ENCODE assay signal across 22 cellular contexts in genomic region chr10:129800796-129801340, GRCh38.
"Had no signal": no experiment of that assay in that cellular context is flagged by ENCODE, and none has a peak within 500 bp of the region (broad histone marks: within the 10 kb centered on the region; RNA-seq: fewer than 3 reads in every experiment).

No MANE protein-coding gene starts in this region.

- H3K4me3 ChIP-seq: esophagus muscularis mucosa, gastrocnemius medialis, mucosa of descending colon, pancreas, prostate gland, right lobe of liver, thoracic aorta, transverse colon had no signal

- ATAC-seq: effector memory CD8-positive, alpha-beta T cell; gastrocnemius medialis; left colon; mucosa of descending colon; natural killer cell; pancreas; stimulated activated naive B cell treated with anti-CD40 and anti-IgM and Interleukin-4, amounts not matched to agents 10 μg/mL and 1 μg/mL and 100 μg/mL, for 72 hours; stimulated activated naive CD8-positive, alpha-beta T cell treated with anti-CD3 and anti-CD28 coated beads, Interleukin-15, amount 100 ng/mL, for 72 hours had no signal

- H3K27ac ChIP-seq: epithelial cell of prostate, esophagus muscularis mucosa, gastrocnemius medialis, pancreas, prostate gland, right lobe of liver, thoracic aorta, transverse colon had no signal

- H3K9me3 ChIP-seq: gastrocnemius medialis, pancreas, prostate gland had no signal

- H3K36me3 ChIP-seq: esophagus muscularis mucosa, gastrocnemius medialis, pancreas, prostate gland, right lobe of liver, thoracic aorta, transverse colon had no signal

- H3K4me1 ChIP-seq: esophagus muscularis mucosa, gastrocnemius medialis, pancreas, prostate gland, right lobe of liver, transverse colon had no signal

- H3K27me3 ChIP-seq: pancreas, right lobe of liver, transverse colon had no signal

- DNase-seq: effector memory CD8-positive, alpha-beta T cell; gastrocnemius medialis; glutamatergic neuron; immature natural killer cell; kidney; left colon; mammary epithelial cell; mucosa of descending colon; natural killer cell; nucleus accumbens; pancreas; right lobe of liver; stimulated activated CD4-positive, alpha-beta T cell treated with anti-CD3 and anti-CD28 coated beads, Interleukin-2, amount 100 ng/mL, for 24 hours; stimulated activated CD4-positive, alpha-beta T cell treated with anti-CD3 and anti-CD28 coated beads, Interleukin-4, amount 100 ng/mL, for 4 hours; stimulated activated naive B cell treated with anti-CD40 and anti-IgM and Interleukin-4, amounts not matched to agents 10 μg/mL and 1 μg/mL and 100 μg/mL, for 72 hours; stimulated activated naive CD8-positive, alpha-beta T cell treated with anti-CD3 and anti-CD28 coated beads, Interleukin-15, amount 100 ng/mL, for 72 hours; substantia nigra; transverse colon had no signal
